In genomic region chr15:47951761-47952160, GRCh38 we compare ENCODE assay signal across 20 cellular contexts.
DNase-seq lines count a peak whose midpoint lies in the region; ATAC-seq lines count a peak whose summit lies in the region.
"Had no signal": no experiment of that assay in that cellular context is flagged by ENCODE, and none has a peak within 500 bp of the region (broad histone marks: within the 10 kb centered on the region; RNA-seq: fewer than 3 reads in every experiment).

No MANE protein-coding gene starts in this region.

- 0 out of 2 replicates have a peak, but pooled peaks cover 3% of the 10 kb centered on the region for H3K27me3 ChIP-seq in SJCRH30
- H3K27me3 ChIP-seq: BE2C; BLaER1 treated with 17β-estradiol and CSF1 and Interleukin-3, amounts not matched to agents 10 nM and 100 nM had no signal

- H3K4me3 ChIP-seq in SJCRH30: no peak overlapping the region
- H3K4me3 ChIP-seq: A549; BLaER1 treated with 17β-estradiol and CSF1 and Interleukin-3, amounts not matched to agents 10 nM and 100 nM; GM23338 had no signal

- no peaks in the 10 kb centered on the region for H3K4me1 ChIP-seq in SJCRH30
- H3K4me1 ChIP-seq: A549; BE2C; BLaER1 treated with 17β-estradiol and CSF1 and Interleukin-3, amounts not matched to agents 10 nM and 100 nM had no signal

- H3K36me3 ChIP-seq in SJCRH30: no peaks in the 10 kb centered on the region
- H3K36me3 ChIP-seq: BE2C; BLaER1 treated with 17β-estradiol and CSF1 and Interleukin-3, amounts not matched to agents 10 nM and 100 nM had no signal

- H3K9me3 ChIP-seq in SJCRH30 (replicated peaks): no peaks in the 10 kb centered on the region
- H3K9me3 ChIP-seq: A549; BE2C; BLaER1 treated with 17β-estradiol and CSF1 and Interleukin-3, amounts not matched to agents 10 nM and 100 nM had no signal

- ATAC-seq in HG02885 (IDR thresholded peaks at IDR 0.05; ENCODE audit: poor library complexity, unreplicated experiment) (no peak), GM19452 (IDR thresholded peaks at IDR 0.05; ENCODE audit: unreplicated experiment) (no peak), HG02610 (IDR thresholded peaks at IDR 0.05; ENCODE audit: unreplicated experiment) (no peak)
- ATAC-seq: A549, GM23338, HCT116 had no signal

- DNase-seq in DMS 273 treated with DMSO at 0.1 percent for 48 hours (lab: John Stamatoyannopoulos, UW): peak; percentile 52
- peak; percentile 29 to 78 for DNase-seq in NCI-H524 (lab: John Stamatoyannopoulos, UW)
- DNase-seq in SJCRH30: peak; percentile 28 to 59
- DNase-seq in NCI-H2107 (lab: John Stamatoyannopoulos, UW): no peak
- DNase-seq: 8988T; ACHN; AML-193; BE2C; CD4-positive, alpha-beta T cell; CD8-positive, alpha-beta memory T cell; DMS153; DND-41; H9 had no signal

- no peak overlapping the region for H3K27ac ChIP-seq in SJCRH30
- H3K27ac ChIP-seq: A549; BLaER1 treated with 17β-estradiol and CSF1 and Interleukin-3, amounts not matched to agents 10 nM and 100 nM had no signal
